Comparison of ENCODE assay signal across 13 cellular contexts in genomic region chr6:134636221-134636830, GRCh38.
A peak's percentile ranks its signal among the peaks of the same experiment; 100 is the strongest.
DNase-seq lines count a peak whose midpoint lies in the region; ATAC-seq, FAIRE-seq and TF ChIP-seq lines count a peak whose summit lies in the region.
"Had no signal": no experiment of that assay in that cellular context is flagged by ENCODE, and none has a peak within 500 bp of the region (broad histone marks: within the 10 kb centered on the region; RNA-seq: fewer than 3 reads in every experiment).

No MANE protein-coding gene starts in this region.

- H2BK120ac ChIP-seq in mesenchymal stem cell (ENCODE audit: low read depth, low read length), result no peak overlapping the region

- H3K4me3 ChIP-seq in mesenchymal stem cell (ENCODE audit: insufficient read depth in 1 of 2, low read depth in 1 of 2, low read length in 2 of 2), result no peak overlapping the region
- no peak overlapping the region for H3K4me3 ChIP-seq in gastroesophageal sphincter
- H3K4me3 ChIP-seq: adrenal gland, SJCRH30 had no signal

- no peak for TF ChIP-seq CTCF in gastroesophageal sphincter (IDR thresholded peaks at IDR 0.05)

- H4K8ac ChIP-seq in mesenchymal stem cell (ENCODE audit: low read length), result peak overlapping the region; percentile 47

- H3K4me1 ChIP-seq in mesenchymal stem cell (ENCODE audit: control insufficient read depth, insufficient read depth, low read depth, low read length) (peaks cover 2% of the 10 kb centered on the region), gastroesophageal sphincter (no peaks in the 10 kb centered on the region)
- H3K4me1 ChIP-seq: SJCRH30 had no signal

- TF ChIP-seq EP300 in gastroesophageal sphincter (IDR thresholded peaks at IDR 0.05), result no peak

- no peak overlapping the region for H3K23ac ChIP-seq in mesenchymal stem cell (ENCODE audit: low read length in 2 of 2)

- no peak overlapping the region for H2AFZ ChIP-seq in mesenchymal stem cell (ENCODE audit: low read depth, low read length)

- H3K79me1 ChIP-seq in mesenchymal stem cell (replicated peaks; ENCODE audit: low read length, poor library complexity, severe bottlenecking), result no peaks in the 10 kb centered on the region

- H3K18ac ChIP-seq in mesenchymal stem cell (ENCODE audit: low read depth in 1 of 2, low read length in 2 of 2), result no peak overlapping the region

- WGBS in mesenchymal stem cell, result 96% methylated on average over 7 of the region's 7 CpGs
- WGBS in gastroesophageal sphincter (ENCODE audit: low coverage in 1 of 2), 2 donors, result 83 to 91% methylated on average over 1 to 7 of the region's 7 CpGs

- no peak overlapping the region for H3K27ac ChIP-seq in mesenchymal stem cell (ENCODE audit: low read length, poor library complexity, severe bottlenecking)
- no peak overlapping the region for H3K27ac ChIP-seq in gastroesophageal sphincter
- H3K27ac ChIP-seq: adrenal gland, foreskin keratinocyte, SJCRH30 had no signal

- H2AK5ac ChIP-seq in mesenchymal stem cell (ENCODE audit: low read length, severe bottlenecking), result no peak overlapping the region

- H3K9me3 ChIP-seq in mesenchymal stem cell (ENCODE audit: control insufficient read depth, low read length) (no peaks in the 10 kb centered on the region), gastroesophageal sphincter (no peaks in the 10 kb centered on the region)
- H3K9me3 ChIP-seq: adrenal gland, SJCRH30 had no signal

- H2BK12ac ChIP-seq in mesenchymal stem cell (ENCODE audit: low read length in 2 of 2), result no peak overlapping the region

- no peak overlapping the region for H3K14ac ChIP-seq in mesenchymal stem cell (ENCODE audit: low read length in 2 of 2)

- H3K4ac ChIP-seq in mesenchymal stem cell (ENCODE audit: low read depth in 1 of 2, low read length in 2 of 2), result no peak overlapping the region

- H2BK15ac ChIP-seq in mesenchymal stem cell (ENCODE audit: low read depth, poor library complexity, severe bottlenecking), result no peak overlapping the region

- H3K27me3 ChIP-seq in mesenchymal stem cell (ENCODE audit: control insufficient read depth in 1 of 2, insufficient read depth in 1 of 2, low read length in 2 of 2) (no peaks in the 10 kb centered on the region), gastroesophageal sphincter (no peaks in the 10 kb centered on the region)
- H3K27me3 ChIP-seq: adrenal gland, foreskin keratinocyte, SJCRH30 had no signal

- ATAC-seq in HG02571 (IDR thresholded peaks at IDR 0.05; ENCODE audit: unreplicated experiment) (peak; percentile 57), HG03354 (IDR thresholded peaks at IDR 0.05; ENCODE audit: poor library complexity, severe bottlenecking, unreplicated experiment) (no peak), gastroesophageal sphincter (no peak)
- ATAC-seq: foreskin keratinocyte; naive thymus-derived CD4-positive, alpha-beta T cell had no signal

- H3K9ac ChIP-seq in mesenchymal stem cell (ENCODE audit: low read length), result no peak overlapping the region

- H4K91ac ChIP-seq in mesenchymal stem cell (ENCODE audit: low read length), result no peak overlapping the region

- H3K36me3 ChIP-seq in mesenchymal stem cell (ENCODE audit: control insufficient read depth in 1 of 2, insufficient read depth in 2 of 2, low read depth in 1 of 2, low read length in 2 of 2) (no peaks in the 10 kb centered on the region), gastroesophageal sphincter (no peaks in the 10 kb centered on the region)
- H3K36me3 ChIP-seq: adrenal gland, SJCRH30 had no signal

- DNase-seq in GM12891 (ENCODE audit: insufficient read length, low spot score) (no peak), RPMI8226 (peak; percentile 78), mesenchymal stem cell (no peak), GM19238 (ENCODE audit: insufficient read length, low spot score) (no peak)
- DNase-seq: foreskin keratinocyte, GOT3, Karpas-422 had no signal

- H2BK5ac ChIP-seq in mesenchymal stem cell (ENCODE audit: low read depth, low read length, poor library complexity, severe bottlenecking), result no peak overlapping the region

- peak; percentile 26 for FAIRE-seq in GM12891 (lab: Jason Lieb, UNC)

- H3K4me2 ChIP-seq in mesenchymal stem cell (ENCODE audit: low read length, poor library complexity, severe bottlenecking), result no peak overlapping the region

- no peak for TF ChIP-seq POLR2A in GM12891 (IDR thresholded peaks at IDR 0.05; ENCODE audit: low read depth, low read length)
- TF ChIP-seq POLR2A in gastroesophageal sphincter (IDR thresholded peaks at IDR 0.05), result no peak

TF ChIP-seq in GM12891, 5 proteins besides CTCF, POLR2A, EP300 and RAD21:
- TF ChIP-seq POLR2AphosphoS5 (IDR thresholded peaks at IDR 0.05; ENCODE audit: low read depth, low read length), result no peak
- no peak for TF ChIP-seq PAX5 (IDR thresholded peaks at IDR 0.05; ENCODE audit: insufficient read depth, low read length, severe bottlenecking)
- TF ChIP-seq TAF1 (IDR thresholded peaks at IDR 0.05; ENCODE audit: low read depth, low read length), result no peak
- no peak for TF ChIP-seq SPI1 (IDR thresholded peaks at IDR 0.05; ENCODE audit: low read depth, low read length)
- no peak for TF ChIP-seq POU2F2 (IDR thresholded peaks at IDR 0.05; ENCODE audit: low read depth, low read length)
TF ChIP-seq in GM12891: peak in this region for 0.
